1 cellular context compared by ENCODE assay signal in genomic region chr17:42744283-42744805, GRCh38.
TF ChIP-seq lines count a peak whose summit lies in the region.

No MANE protein-coding gene starts in this region.

TF ChIP-seq in HepG2, 621 proteins besides CTCF, POLR2A, EP300 and RAD21 (continued from another document):
- TF ChIP-seq NFAT5 (CRISPR knock-in tag; IDR thresholded peaks at IDR 0.05) (0 out of 2 replicates have a peak, but pooled peaks have one; percentile 65), ISX (CRISPR knock-in tag; conservative IDR thresholded peaks at IDR 0.05) (0 out of 2 replicates have a peak, but pooled peaks have one; percentile 45), POGZ (CRISPR knock-in tag; IDR thresholded peaks at IDR 0.05) (no peak; the same call in 1 of the 2 replicates), ZNF557 (CRISPR knock-in tag; IDR thresholded peaks at IDR 0.05) (0 out of 2 replicates have a peak, but pooled peaks have one; percentile 47), ZFAT (CRISPR knock-in tag; conservative IDR thresholded peaks at IDR 0.05) (no peak), ZNF761 (CRISPR knock-in tag; conservative IDR thresholded peaks at IDR 0.05) (no peak), ELF3 (CRISPR knock-in tag; IDR thresholded peaks at IDR 0.05) (peak; percentile 5; the same call in 1 of the 2 replicates), DZIP1 (CRISPR knock-in tag; IDR thresholded peaks at IDR 0.05) (0 out of 2 replicates have a peak, but pooled peaks have one; percentile 20), ZMYM4 (CRISPR knock-in tag; IDR thresholded peaks at IDR 0.05) (peak; percentile 35; the same call in 1 of the 2 replicates)
